Comparison of ENCODE assay signal across 8 cellular contexts in the genomic region with DNA sequence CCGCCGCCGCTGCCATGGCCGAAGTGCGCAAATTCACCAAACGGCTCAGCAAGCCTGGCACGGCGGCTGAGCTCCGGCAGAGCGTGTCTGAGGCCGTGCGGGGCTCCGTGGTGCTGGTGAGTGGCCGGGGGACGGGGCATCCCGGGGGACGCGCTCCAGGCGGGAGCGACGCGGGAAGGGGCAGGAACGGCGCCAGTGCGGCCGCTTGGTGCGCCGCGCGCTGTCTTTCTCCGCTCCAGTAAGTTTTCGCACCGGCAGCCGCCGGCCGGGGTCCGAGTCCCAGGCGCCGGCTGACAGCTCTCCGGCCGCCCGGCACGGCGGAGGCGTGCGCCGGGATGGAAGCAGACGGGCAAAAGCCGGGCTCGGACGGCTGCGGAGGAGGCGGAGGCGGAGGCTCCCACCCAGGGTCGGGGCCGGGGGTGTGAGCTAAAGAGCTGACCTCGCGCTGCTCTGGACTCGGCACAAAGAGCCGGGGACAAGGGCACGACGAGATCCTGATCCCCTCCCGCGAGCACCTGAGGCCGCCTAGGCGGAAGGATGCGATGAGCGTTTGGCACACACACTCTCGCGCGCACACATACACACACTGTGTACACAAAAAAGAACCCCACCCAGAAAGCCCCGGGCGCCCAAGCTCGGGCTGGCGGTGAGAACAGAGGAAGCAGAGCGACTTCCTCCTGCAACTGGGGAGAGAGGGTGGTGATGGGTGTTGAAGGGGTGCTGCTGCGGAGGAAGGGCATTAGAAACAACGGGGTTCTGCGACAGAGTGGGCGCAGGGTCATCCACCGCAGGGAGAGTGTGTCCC. TPM values are rescaled to one million over a fixed set of nuclear protein-coding genes. Genes with fewer than 3 reads are reported as not detected.
DNase-seq lines count a peak whose midpoint lies in the region; ATAC-seq and TF ChIP-seq lines count a peak whose summit lies in the region.

No MANE protein-coding gene starts in this region.

- H3K36me3 ChIP-seq in HUES64 (ENCODE audit: insufficient read depth, low read length) (no peaks in the 10 kb centered on the region), SU-DHL-6 (ENCODE audit: low read length) (no peaks in the 10 kb centered on the region), adipocyte (ENCODE audit: control insufficient read depth, insufficient read depth, low read length, severe bottlenecking) (no peaks in the 10 kb centered on the region)

- peak overlapping the region; percentile 82 for H3K4me2 ChIP-seq in SU-DHL-6 (ENCODE audit: low read depth, low read length, poor library complexity, severe bottlenecking)

- H3K4me3 ChIP-seq in HUES64 (ENCODE audit: low read length) (peak overlapping the region; percentile 64), SU-DHL-6 (ENCODE audit: insufficient read depth, low read length, poor library complexity, severe bottlenecking) (peak overlapping the region; percentile 71), adipocyte (ENCODE audit: low read length) (peak overlapping the region; percentile 92)

- H4K20me1 ChIP-seq in SU-DHL-6 (ENCODE audit: low read depth, low read length) = no peaks in the 10 kb centered on the region

- peak; percentile 59 for ATAC-seq in GM21367 (IDR thresholded peaks at IDR 0.05; ENCODE audit: unreplicated experiment)

- H3K4me1 ChIP-seq in HUES64 (ENCODE audit: insufficient read depth, low read length) (peaks cover 33% of the 10 kb centered on the region), adipocyte (ENCODE audit: control insufficient read depth, insufficient read depth, low read length) (peaks cover 3% of the 10 kb centered on the region)

- no peak for TF ChIP-seq CTCF in SU-DHL-6 (IDR thresholded peaks at IDR 0.05; ENCODE audit: insufficient read depth, low read length, poor library complexity, severe bottlenecking)

- H3K79me2 ChIP-seq in SU-DHL-6 (ENCODE audit: insufficient read depth, low read length) = peaks cover 13% of the 10 kb centered on the region

- WGBS in HUES64 = under 1% methylated on average over 81 of the region's 81 CpGs

- H3F3A ChIP-seq in SU-DHL-6 (ENCODE audit: insufficient read depth) = peaks cover 3% of the 10 kb centered on the region; the same call in 1 of the 2 replicates

- no peaks in the 10 kb centered on the region for H3K9me2 ChIP-seq in SU-DHL-6 (replicated peaks; ENCODE audit: insufficient read depth, low read length)

- peak; percentile 40 for DNase-seq in COR-L47 (lab: John Stamatoyannopoulos, UW)
- peak; percentile 50 for DNase-seq in adipocyte (ENCODE audit: low read depth)
- DNase-seq in iPS-NIHi7 (ENCODE audit: extremely low spot score) = peak; percentile 21
- DNase-seq in stimulated activated CD4-positive, alpha-beta T cell treated with anti-CD3 and anti-CD28 coated beads, Interleukin-15, amount 100 ng/mL, for 48 hours (ENCODE audit: low read depth in 2 of 2) = peak; percentile 49 to 55
- DNase-seq in HEK293T (ENCODE audit: extremely low spot score) = no peak

- H3K27me3 ChIP-seq in HUES64 (ENCODE audit: insufficient read depth, low read length) (peaks cover 24% of the 10 kb centered on the region), SU-DHL-6 (ENCODE audit: low read length) (no peaks in the 10 kb centered on the region), adipocyte (replicated peaks; ENCODE audit: control insufficient read depth, insufficient read depth, low read length) (peaks cover 3% of the 10 kb centered on the region)

- H3K9me3 ChIP-seq in HUES64 (ENCODE audit: insufficient read depth, low read depth, low read length) (no peaks in the 10 kb centered on the region), SU-DHL-6 (ENCODE audit: insufficient read depth, low read length) (no peaks in the 10 kb centered on the region), adipocyte (ENCODE audit: control insufficient read depth, low read length) (peaks cover 10% of the 10 kb centered on the region)

- CTCF ChIA-PET in HEK293T (lab: Yijun Ruan, JAX) = interaction anchor here (0.6 to 1.2 kb wide), 2 partner anchors 58 to 105 kb away, joined by 3 read pairs; no protein-coding TSS in a partner anchor

- peak overlapping the region; percentile 61 for H3K9ac ChIP-seq in HUES64 (ENCODE audit: low read depth, low read length)
- peak overlapping the region; percentile 86 for H3K9ac ChIP-seq in SU-DHL-6 (ENCODE audit: low read length)
- peak overlapping the region; percentile 93 for H3K9ac ChIP-seq in adipocyte (ENCODE audit: low read length)

- POLR2A ChIA-PET in HEK293T (lab: Yijun Ruan, JAX) = interaction anchor here (0.8 kb wide), 1 partner anchor 43 kb away, joined by 3 read pairs; no protein-coding TSS in a partner anchor

- no peak overlapping the region for H3K27ac ChIP-seq in HUES64 (ENCODE audit: low read depth, low read length)
- H3K27ac ChIP-seq in SU-DHL-6 (ENCODE audit: low read depth, low read length) = peak overlapping the region; percentile 63

- peak overlapping the region; percentile 68 for H2AFZ ChIP-seq in SU-DHL-6 (ENCODE audit: low read depth, low read length, severe bottlenecking)

TF ChIP-seq in HEK293T, 16 proteins besides CTCF, POLR2A, EP300 and RAD21:
- TF ChIP-seq ZNF384 (IDR thresholded peaks at IDR 0.05) (no peak), SUZ12 (IDR thresholded peaks at IDR 0.05) (no peak), NFRKB (IDR thresholded peaks at IDR 0.05) (no peak), SP1 (IDR thresholded peaks at IDR 0.05) (no peak), CTBP1 (IDR thresholded peaks at IDR 0.05; ENCODE audit: borderline replicate concordance) (no peak), FOXA1 (IDR thresholded peaks at IDR 0.05) (no peak), ARNT (IDR thresholded peaks at IDR 0.05) (no peak)

RNA-seq across cellular contexts. Expression of gene DOCK11, which starts 0.5 kb away (rescaled TPM):
- 7.4 TPM for polyA plus RNA-seq in HUES64 (2013, experiment 1 of 2)
- polyA plus RNA-seq in HUES64 (2013, experiment 2 of 2) = 9.7 TPM
